ENCODE assay signal across 20 cellular contexts in the genomic region with DNA sequence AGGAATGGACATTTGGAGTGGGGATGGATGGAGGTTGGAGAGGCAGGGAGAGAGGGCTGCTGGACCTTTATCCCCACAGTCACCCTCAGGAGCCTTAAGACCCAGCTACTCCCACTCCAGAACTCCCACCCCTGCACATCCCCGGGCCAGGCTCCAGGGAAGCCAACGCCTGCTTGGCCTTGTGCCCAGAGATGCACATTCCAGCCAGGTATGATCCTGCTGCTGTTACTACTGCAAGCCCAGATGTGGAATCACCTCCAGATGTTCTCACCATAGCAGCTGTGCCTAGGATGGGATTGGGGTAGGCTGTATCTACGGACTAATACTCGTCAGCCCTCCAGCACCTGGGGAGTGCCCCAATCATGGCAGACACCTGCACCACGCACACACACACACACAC.
A peak's percentile ranks its signal among the peaks of the same experiment; 100 is the strongest.
DNase-seq lines count a peak whose midpoint lies in the region; ATAC-seq, FAIRE-seq and TF ChIP-seq lines count a peak whose summit lies in the region.
"Had no signal": no experiment of that assay in that cellular context is flagged by ENCODE, and none has a peak within 500 bp of the region (broad histone marks: within the 10 kb centered on the region; RNA-seq: fewer than 3 reads in every experiment).

No MANE protein-coding gene starts in this region.

- ATAC-seq in CD4-positive, alpha-beta T cell (ENCODE audit: poor library complexity) = no peak
- no peak for ATAC-seq in HG03469 (IDR thresholded peaks at IDR 0.05; ENCODE audit: unreplicated experiment)
- ATAC-seq: activated CD8-positive, alpha-beta T cell treated with anti-CD3 and anti-CD28 coated beads for 36 hours; HCT116 had no signal

- H3K4me3 Mint-ChIP-seq in CD4-positive, alpha-beta T cell = no peak overlapping the region
- H3K4me3 Mint-ChIP-seq: activated CD8-positive, alpha-beta T cell treated with anti-CD3 and anti-CD28 coated beads for 36 hours had no signal

- TF ChIP-seq POLR2A in GM12891 (IDR thresholded peaks at IDR 0.05; ENCODE audit: low read depth, low read length) = no peak

- POLR2A ChIA-PET in CD4-positive, alpha-beta T cell (lab: Charles Lee) = interaction anchor here (6.1 kb wide), 1 partner anchor 20 kb away, joined by 53 read pairs; no protein-coding TSS in a partner anchor
- POLR2A ChIA-PET in RWPE1 (lab: Yijun Ruan, JAX; ENCODE audit: low non-redundant PET) = no interaction called here

- TF ChIP-seq CTCF in CD4-positive, alpha-beta T cell (IDR thresholded peaks at IDR 0.05) = no peak
- no peak for TF ChIP-seq CTCF in RWPE1 (conservative IDR thresholded peaks at IDR 0.05; ENCODE audit: low read depth)

- H3K36me3 Mint-ChIP-seq in CD4-positive, alpha-beta T cell (ENCODE audit: low read depth) = no peaks in the 10 kb centered on the region

- H3K4me1 Mint-ChIP-seq in CD4-positive, alpha-beta T cell (ENCODE audit: low read depth) = peaks cover 81% of the 10 kb centered on the region

- no peaks in the 10 kb centered on the region for H3K27me3 ChIP-seq in CD4-positive, alpha-beta T cell (ENCODE audit: control insufficient read depth, insufficient read depth, low read length)

- intact Hi-C loops in CD4-positive, alpha-beta T cell (cut with DNase I, micrococcal nuclease) = no loop called here

- no peak overlapping the region for H3K27ac ChIP-seq in CD4-positive, alpha-beta T cell (ENCODE audit: low read depth, low read length)
- peak overlapping the region; percentile 100 for H3K27ac ChIP-seq in RWPE1

- no peaks in the 10 kb centered on the region for H3K9me3 ChIP-seq in CD4-positive, alpha-beta T cell (ENCODE audit: control insufficient read depth, low read length)

- DNase-seq in NCI-H1105 treated with DMSO at 0.1 percent for 48 hours (lab: John Stamatoyannopoulos, UW) (peak; percentile 5), NCI-H1105 (lab: John Stamatoyannopoulos, UW) (no peak), RWPE1 (ENCODE audit: low spot score) (no peak), mucosa of gallbladder (ENCODE audit: low spot score) (peak; percentile 63), GM12891 (ENCODE audit: insufficient read length, low spot score) (no peak), NOMO-1 treated with dmso at 0.1 percent for 144 hours (lab: John Stamatoyannopoulos, UW; ENCODE audit: unreplicated experiment) (no peak)
- no peak for DNase-seq in CD4-positive, alpha-beta T cell
- DNase-seq: activated CD8-positive, alpha-beta T cell treated with anti-CD3 and anti-CD28 coated beads for 36 hours; activated T-cell treated with anti-CD3 and anti-CD28 coated beads for 4 hours; AML-193; amniotic stem cell; Karpas-422; mammary epithelial cell; NCI-H1048; NCI-H2029 treated with DMSO at 0.1 percent for 48 hours; RPMI8226 had no signal

- H3K9me3 Mint-ChIP-seq in CD4-positive, alpha-beta T cell = no peaks in the 10 kb centered on the region
- H3K9me3 Mint-ChIP-seq: activated CD8-positive, alpha-beta T cell treated with anti-CD3 and anti-CD28 coated beads for 36 hours had no signal

- H3K27me3 Mint-ChIP-seq in CD4-positive, alpha-beta T cell = no peaks in the 10 kb centered on the region
- H3K27me3 Mint-ChIP-seq: activated CD8-positive, alpha-beta T cell treated with anti-CD3 and anti-CD28 coated beads for 36 hours had no signal

- peak overlapping the region; percentile 70 for H3K27ac Mint-ChIP-seq in CD4-positive, alpha-beta T cell
- H3K27ac Mint-ChIP-seq: activated CD8-positive, alpha-beta T cell treated with anti-CD3 and anti-CD28 coated beads for 36 hours had no signal

- FAIRE-seq in GM12891 (lab: Jason Lieb, UNC) = no peak
- FAIRE-seq: D721Med, G401.6 had no signal

- CTCF ChIA-PET in CD4-positive, alpha-beta T cell (lab: Charles Lee) = no interaction called here
- CTCF ChIA-PET in RWPE1 (lab: Yijun Ruan, JAX) = interaction anchor here (0.7 kb wide), 1 partner anchor 18 kb away, joined by 3 read pairs; no protein-coding TSS in a partner anchor

TF ChIP-seq in GM12891, 5 proteins besides CTCF, POLR2A, EP300 and RAD21:
- TF ChIP-seq SPI1 (IDR thresholded peaks at IDR 0.05; ENCODE audit: low read depth, low read length) = no peak
- TF ChIP-seq POLR2AphosphoS5 (IDR thresholded peaks at IDR 0.05; ENCODE audit: low read depth, low read length) = no peak
- no peak for TF ChIP-seq PAX5 (IDR thresholded peaks at IDR 0.05; ENCODE audit: insufficient read depth, low read length, severe bottlenecking)
- no peak for TF ChIP-seq TAF1 (IDR thresholded peaks at IDR 0.05; ENCODE audit: low read depth, low read length)

Comparison
In these comparisons a context has a peak if more than half of its experiments do, and no peak if none do; other contexts are left out.
1. DNase-seq: peak in NCI-H1105 treated with DMSO at 0.1 percent for 48 hours (single experiment) and mucosa of gallbladder (single experiment); none in NCI-H1105 (single experiment), CD4-positive, alpha-beta T cell (0 of 10), RWPE1 (single experiment), GM12891 (single experiment) and NOMO-1 treated with dmso at 0.1 percent for 144 hours (single experiment).